ENCODE assay signal across 12 cellular contexts in the genomic region with DNA sequence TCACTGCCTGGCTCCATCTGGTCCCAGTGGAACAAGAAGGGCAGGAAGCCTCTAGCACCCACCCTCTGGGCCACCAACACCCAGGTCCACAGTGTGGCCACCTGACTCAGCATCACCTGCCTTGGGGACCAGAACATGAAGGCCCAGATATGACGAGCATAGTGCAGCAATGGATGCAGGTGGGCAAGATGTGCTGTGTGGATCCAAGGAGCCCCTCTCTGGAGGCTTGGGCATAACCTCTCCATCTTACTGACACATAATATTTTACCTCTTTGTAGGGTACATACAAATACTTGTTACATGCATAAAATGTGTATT. TPM values are rescaled to one million over a fixed set of nuclear protein-coding genes. Genes with fewer than 3 reads are reported as not detected.
DNase-seq lines count a peak whose midpoint lies in the region; ATAC-seq and TF ChIP-seq lines count a peak whose summit lies in the region.
"Not testable (repeated sequence)": the region's sequence is repeated elsewhere in the genome, so short reads cannot be mapped to it uniquely, and the experiment has no call there.
"Had no signal": no experiment of that assay in that cellular context is flagged by ENCODE, and none has a peak within 500 bp of the region (broad histone marks: within the 10 kb centered on the region; RNA-seq: fewer than 3 reads in every experiment).

No MANE protein-coding gene starts in this region.

- no CpG with 5 or more reads among the region's 1 CpG for WGBS in gastroesophageal sphincter (ENCODE audit: low coverage in 1 of 2), 2 donors
- 32% methylated on average over 1 of the region's 1 CpG; no CpG with 5 or more reads in 1 of the 2 donors for WGBS in aorta, 2 donors

- H3K27ac Mint-ChIP-seq in activated naive CD8-positive, alpha-beta T cell treated with anti-CD3 and anti-CD28 coated beads, Interleukin-2, amount 50 U/mL, for 24 hours; stimulated activated naive CD8-positive, alpha-beta T cell treated with anti-CD3 and anti-CD28 coated beads, Interleukin-15, amount 100 ng/mL, for 72 hours: not testable (repeated sequence)

- H3K4me3 Mint-ChIP-seq in activated naive CD8-positive, alpha-beta T cell treated with anti-CD3 and anti-CD28 coated beads, Interleukin-2, amount 50 U/mL, for 24 hours; stimulated activated naive CD8-positive, alpha-beta T cell treated with anti-CD3 and anti-CD28 coated beads, Interleukin-15, amount 100 ng/mL, for 72 hours: not testable (repeated sequence)

- ATAC-seq in activated naive CD8-positive, alpha-beta T cell treated with anti-CD3 and anti-CD28 coated beads, Interleukin-2, amount 50 U/mL, for 24 hours, result peak; percentile 37
- ATAC-seq in gastroesophageal sphincter (peak; percentile 25), sciatic nerve (peak; percentile 55), aorta (ENCODE audit: low FRiP score) (peak; percentile 38)
- ATAC-seq in stimulated activated naive CD8-positive, alpha-beta T cell treated with anti-CD3 and anti-CD28 coated beads, Interleukin-15, amount 100 ng/mL, for 72 hours, result peak; percentile 36

- not testable (repeated sequence) for H3K27me3 ChIP-seq in gastroesophageal sphincter; aorta (ENCODE audit: control insufficient read depth in 1 of 2, insufficient read depth in 2 of 2, low read length in 1 of 2)

- H3K9me3 Mint-ChIP-seq in activated naive CD8-positive, alpha-beta T cell treated with anti-CD3 and anti-CD28 coated beads, Interleukin-2, amount 50 U/mL, for 24 hours; stimulated activated naive CD8-positive, alpha-beta T cell treated with anti-CD3 and anti-CD28 coated beads, Interleukin-15, amount 100 ng/mL, for 72 hours: not testable (repeated sequence)

- not testable (repeated sequence) for H3K27ac ChIP-seq in gastroesophageal sphincter; aorta (ENCODE audit: low read depth in 1 of 2, low read length in 2 of 2)

- TF ChIP-seq CTCF in gastroesophageal sphincter (IDR thresholded peaks at IDR 0.05), result not testable (repeated sequence)

- not testable (repeated sequence) for TF ChIP-seq EP300 in gastroesophageal sphincter (IDR thresholded peaks at IDR 0.05)

- not testable (repeated sequence) for H3K4me1 ChIP-seq in gastroesophageal sphincter; aorta (ENCODE audit: control insufficient read depth in 1 of 2, insufficient read depth in 2 of 2, low read length in 2 of 2)

- H3K36me3 Mint-ChIP-seq in activated naive CD8-positive, alpha-beta T cell treated with anti-CD3 and anti-CD28 coated beads, Interleukin-2, amount 50 U/mL, for 24 hours (ENCODE audit: low read depth), result not testable (repeated sequence)

- not testable (repeated sequence) for H3K9me3 ChIP-seq in gastroesophageal sphincter; aorta (ENCODE audit: control insufficient read depth, low read length)

- not testable (repeated sequence) for H3K27me3 Mint-ChIP-seq in activated naive CD8-positive, alpha-beta T cell treated with anti-CD3 and anti-CD28 coated beads, Interleukin-2, amount 50 U/mL, for 24 hours; stimulated activated naive CD8-positive, alpha-beta T cell treated with anti-CD3 and anti-CD28 coated beads, Interleukin-15, amount 100 ng/mL, for 72 hours

- not testable (repeated sequence) for DNase-seq in activated naive CD8-positive, alpha-beta T cell treated with anti-CD3 and anti-CD28 coated beads, Interleukin-2, amount 50 U/mL, for 24 hours; sciatic nerve (ENCODE audit: low spot score); stimulated activated naive CD8-positive, alpha-beta T cell treated with anti-CD3 and anti-CD28 coated beads, Interleukin-15, amount 100 ng/mL, for 72 hours; aorta

- not testable (repeated sequence) for H3K36me3 ChIP-seq in gastroesophageal sphincter; aorta (ENCODE audit: control insufficient read depth in 1 of 2, insufficient read depth in 2 of 2, low read length in 1 of 2)

- not testable (repeated sequence) for H3K4me1 Mint-ChIP-seq in activated naive CD8-positive, alpha-beta T cell treated with anti-CD3 and anti-CD28 coated beads, Interleukin-2, amount 50 U/mL, for 24 hours; stimulated activated naive CD8-positive, alpha-beta T cell treated with anti-CD3 and anti-CD28 coated beads, Interleukin-15, amount 100 ng/mL, for 72 hours

- intact Hi-C loops in sciatic nerve (cut with DNase I); aorta (cut with DNase I): not testable (repeated sequence)

- TF ChIP-seq POLR2A in gastroesophageal sphincter (IDR thresholded peaks at IDR 0.05), result not testable (repeated sequence)

- not testable (repeated sequence) for H3K4me3 ChIP-seq in gastroesophageal sphincter; aorta (ENCODE audit: low read length in 2 of 2)

RNA-seq across cellular contexts. Expression of a gene that starts 2.9 kb away (rescaled TPM):
- total RNA-seq in gastroesophageal sphincter, result not detected
- not detected for total RNA-seq in sciatic nerve
- not detected for total RNA-seq in aorta
- polyA plus RNA-seq in aorta, result not detected
- total RNA-seq: A673; CD4-positive, alpha-beta memory T cell; CD4-positive, CD25-positive, alpha-beta regulatory T cell; CD8-positive, alpha-beta memory T cell; G401 had no signal
- polyA plus RNA-seq: AG04450; CD14-positive monocyte; CD4-positive, alpha-beta memory T cell; CD4-positive, CD25-positive, alpha-beta regulatory T cell; CD8-positive, alpha-beta memory T cell had no signal
